In the genomic region with DNA sequence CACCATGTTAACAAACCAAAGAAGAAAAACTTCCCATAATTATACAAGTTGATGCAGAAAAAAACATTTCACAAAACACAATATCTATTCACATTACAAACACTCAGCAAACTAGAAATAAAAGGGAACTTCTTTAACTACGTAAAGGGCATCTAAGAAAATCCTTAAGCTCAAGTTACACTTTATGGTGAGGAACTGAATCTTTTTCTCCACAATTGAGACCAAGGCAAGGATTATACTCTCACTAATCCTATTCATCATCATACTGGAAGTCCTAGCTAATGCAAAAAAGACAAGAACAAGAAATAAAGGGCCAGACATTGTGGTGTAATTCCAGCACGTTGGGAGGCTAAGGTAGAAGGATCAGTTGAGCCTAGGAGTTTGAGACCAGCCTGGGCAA, we compare ENCODE assay signal across 21 cellular contexts.
DNase-seq lines count a peak whose midpoint lies in the region; ATAC-seq and TF ChIP-seq lines count a peak whose summit lies in the region.
"Had no signal": no experiment of that assay in that cellular context is flagged by ENCODE, and none has a peak within 500 bp of the region (broad histone marks: within the 10 kb centered on the region; RNA-seq: fewer than 3 reads in every experiment).

No MANE protein-coding gene starts in this region.

- no peaks in the 10 kb centered on the region for H3K27me3 ChIP-seq in A673 (replicated peaks; ENCODE audit: insufficient read depth, low read depth, low read length, poor library complexity)
- H3K27me3 ChIP-seq: BE2C; BLaER1 treated with 17β-estradiol and CSF1 and Interleukin-3, amounts not matched to agents 10 nM and 100 nM had no signal

- H3K4me1 ChIP-seq in A673 (ENCODE audit: insufficient read depth, low read length, poor library complexity, severe bottlenecking) = no peaks in the 10 kb centered on the region
- H3K4me1 ChIP-seq: A549, BE2C had no signal

- H3K27ac Mint-ChIP-seq in CD14-positive monocyte = peak overlapping the region in 6 of 7 donors; percentile 29 to 81 (median 52)
- peak overlapping the region; percentile 69 for H3K27ac Mint-ChIP-seq in dendritic cell treated with granulocyte-macrophage colony-stimulating factor and Interleukin-4, amounts not matched to agents 40 ng/mL and 50 ng/mL, for 4 days
- no peak overlapping the region for H3K27ac Mint-ChIP-seq in natural killer cell
- H3K27ac Mint-ChIP-seq: CD8-positive, alpha-beta T cell; GM23338; H9; HFFc6 had no signal

- TF ChIP-seq CTCF in A673 (conservative IDR thresholded peaks at IDR 0.05; ENCODE audit: low read depth, low read length) = no peak
- TF ChIP-seq CTCF in CD14-positive monocyte (IDR thresholded peaks at IDR 0.05) = no peak
- TF ChIP-seq CTCF in natural killer cell (IDR thresholded peaks at IDR 0.05) = no peak

- H3K9me3 Mint-ChIP-seq in CD14-positive monocyte (peaks cover 0 to 7% (median 6%) of the 10 kb centered on the region in 7 donors), natural killer cell (peaks cover 0 to 3% of the 10 kb centered on the region in 2 donors)
- H3K9me3 Mint-ChIP-seq in dendritic cell treated with granulocyte-macrophage colony-stimulating factor and Interleukin-4, amounts not matched to agents 40 ng/mL and 50 ng/mL, for 4 days = no peaks in the 10 kb centered on the region
- H3K9me3 Mint-ChIP-seq: CD8-positive, alpha-beta T cell; GM23338; H9; HFFc6 had no signal

- peak; percentile 5 for DNase-seq in A673 (ENCODE audit: low spot score)
- DNase-seq in CD14-positive monocyte (ENCODE audit: low spot score) = no peak
- DNase-seq in MV-4-11 (lab: John Stamatoyannopoulos, UW) = peak; percentile 90
- no peak for DNase-seq in NCI-H345 treated with DMSO at 0.1 percent for 48 hours (lab: John Stamatoyannopoulos, UW; ENCODE audit: unreplicated experiment)
- DNase-seq in NCI-H2081 treated with DMSO at 0.1 percent for 48 hours (lab: John Stamatoyannopoulos, UW) = no peak
- no peak for DNase-seq in natural killer cell
- DNase-seq: 8988T; BE2C; CD4-positive, CD25-positive, alpha-beta regulatory T cell; CD8-positive, alpha-beta T cell; DMS 273 treated with DMSO at 0.1 percent for 48 hours; DMS79; EL; GDM1; H9; HFFc6 had no signal

- H3K4me3 Mint-ChIP-seq in CD14-positive monocyte (no peak overlapping the region), natural killer cell (no peak overlapping the region)
- H3K4me3 Mint-ChIP-seq in dendritic cell treated with granulocyte-macrophage colony-stimulating factor and Interleukin-4, amounts not matched to agents 40 ng/mL and 50 ng/mL, for 4 days = no peak overlapping the region
- H3K4me3 Mint-ChIP-seq: CD4-positive, CD25-positive, alpha-beta regulatory T cell; CD8-positive, alpha-beta T cell; GM23338; H9; HFFc6 had no signal

- BruUV-seq in A673 (replicated peaks; lab: Mats Ljungman, UMichigan) = no TSS peak

- H3K27me3 Mint-ChIP-seq in CD14-positive monocyte (ENCODE audit: low read depth in 3 of 3) (peaks cover 0 to 8% (median 1%) of the 10 kb centered on the region in 3 donors), natural killer cell (ENCODE audit: low read depth in 2 of 2) (peaks cover 0 to 2% of the 10 kb centered on the region in 2 donors)
- peaks cover 2% of the 10 kb centered on the region for H3K27me3 Mint-ChIP-seq in dendritic cell treated with granulocyte-macrophage colony-stimulating factor and Interleukin-4, amounts not matched to agents 40 ng/mL and 50 ng/mL, for 4 days

- POLR2A ChIA-PET in A673 (lab: Charles Lee; ENCODE audit: low non-redundant PET) = no interaction called here

- no peak overlapping the region for H3K4me3 ChIP-seq in A673 (ENCODE audit: low read depth, low read length, poor library complexity, severe bottlenecking)
- H3K4me3 ChIP-seq: A549; BLaER1 treated with 17β-estradiol and CSF1 and Interleukin-3, amounts not matched to agents 10 nM and 100 nM; GM12878; GM23338 had no signal

- no peak overlapping the region for H3K27ac ChIP-seq in A673 (ENCODE audit: low read depth, low read length, poor library complexity, severe bottlenecking)
- H3K27ac ChIP-seq: A549 had no signal

- H3K36me3 Mint-ChIP-seq in CD14-positive monocyte = peaks cover 0 to 4% of the 10 kb centered on the region in 2 donors
- no peaks in the 10 kb centered on the region for H3K36me3 Mint-ChIP-seq in dendritic cell treated with granulocyte-macrophage colony-stimulating factor and Interleukin-4, amounts not matched to agents 40 ng/mL and 50 ng/mL, for 4 days (ENCODE audit: low read depth)
- H3K36me3 Mint-ChIP-seq in natural killer cell = no peaks in the 10 kb centered on the region
- H3K36me3 Mint-ChIP-seq: CD4-positive, CD25-positive, alpha-beta regulatory T cell; CD8-positive, alpha-beta T cell had no signal

- intact Hi-C loops in A673 (cut with micrococcal nuclease; ENCODE audit: unreplicated experiment) (no loop called here), CD14-positive monocyte (cut with micrococcal nuclease) (no loop called here), natural killer cell (cut with micrococcal nuclease) (no loop called here)
- intact Hi-C loops in dendritic cell treated with granulocyte-macrophage colony-stimulating factor and Interleukin-4, amounts not matched to agents 40 ng/mL and 50 ng/mL, for 4 days (cut with micrococcal nuclease) = no loop called here

- peaks cover 26% of the 10 kb centered on the region for H3K4me1 Mint-ChIP-seq in CD14-positive monocyte
- H3K4me1 Mint-ChIP-seq in dendritic cell treated with granulocyte-macrophage colony-stimulating factor and Interleukin-4, amounts not matched to agents 40 ng/mL and 50 ng/mL, for 4 days (ENCODE audit: low read depth) = peaks cover 33% of the 10 kb centered on the region
- peaks cover 10 to 16% of the 10 kb centered on the region in 2 donors for H3K4me1 Mint-ChIP-seq in natural killer cell

- H3K9me3 ChIP-seq in A673 (ENCODE audit: low read depth, low read length, poor library complexity, severe bottlenecking) = no peaks in the 10 kb centered on the region
- H3K9me3 ChIP-seq: A549, BE2C had no signal

- CTCF ChIA-PET in A673 (lab: Charles Lee) = no interaction called here

- no peak for ATAC-seq in natural killer cell
- ATAC-seq: A549; CD8-positive, alpha-beta T cell; GM12878; GM23338 had no signal

- no peaks in the 10 kb centered on the region for H3K36me3 ChIP-seq in A673 (ENCODE audit: insufficient read depth, low read length, poor library complexity, severe bottlenecking)
- H3K36me3 ChIP-seq: BE2C; BLaER1 treated with 17β-estradiol and CSF1 and Interleukin-3, amounts not matched to agents 10 nM and 100 nM had no signal

Comparison
In these comparisons a context has a peak if more than half of its experiments do, and no peak if none do; other contexts are left out.
1. DNase-seq: peak in A673 (single experiment) and MV-4-11 (single experiment); none in CD14-positive monocyte (single experiment), NCI-H345 treated with DMSO at 0.1 percent for 48 hours (single experiment), NCI-H2081 treated with DMSO at 0.1 percent for 48 hours (single experiment) and natural killer cell (single experiment).
2. H3K27ac Mint-ChIP-seq: peak in CD14-positive monocyte (6 of 7) and dendritic cell treated with granulocyte-macrophage colony-stimulating factor and Interleukin-4, amounts not matched to agents 40 ng/mL and 50 ng/mL, for 4 days (single experiment); none in natural killer cell (0 of 2).